3 cellular contexts compared by ENCODE assay signal in genomic region chr11:61905801-61906521, GRCh38.
TF ChIP-seq lines count a peak whose summit lies in the region.

No MANE protein-coding gene starts in this region.

TF ChIP-seq in HepG2, 621 proteins besides CTCF, POLR2A, EP300 and RAD21:
- TF ChIP-seq HINFP (CRISPR knock-in tag; IDR thresholded peaks at IDR 0.05; ENCODE audit: low read depth) (no peak), NFKB2 (CRISPR knock-in tag; IDR thresholded peaks at IDR 0.05; ENCODE audit: borderline replicate concordance) (no peak), ZNF768 (CRISPR knock-in tag; IDR thresholded peaks at IDR 0.05) (peak; percentile 93), NFYB (CRISPR knock-in tag; IDR thresholded peaks at IDR 0.05) (no peak), ZSCAN25 (CRISPR knock-in tag; IDR thresholded peaks at IDR 0.05) (no peak), PAX8 (CRISPR knock-in tag; IDR thresholded peaks at IDR 0.05; ENCODE audit: borderline replicate concordance) (no peak), ZNF557 (CRISPR knock-in tag; IDR thresholded peaks at IDR 0.05) (no peak)
TF ChIP-seq in HepG2: peak in this region for 1.

TF ChIP-seq in HEK293, 187 proteins besides CTCF, POLR2A, EP300 and RAD21:
- TF ChIP-seq ZSCAN4 (tag by site-specific recombination; IDR thresholded peaks at IDR 0.05) (no peak), YY1 (tag by site-specific recombination; IDR thresholded peaks at IDR 0.05) (no peak), ZNF18 (tag by site-specific recombination; IDR thresholded peaks at IDR 0.05) (no peak), SCRT2 (tag by site-specific recombination; IDR thresholded peaks at IDR 0.05) (0 out of 2 replicates have a peak, but pooled peaks have one; percentile 15), ZNF521 (tag by site-specific recombination; IDR thresholded peaks at IDR 0.05) (no peak), ZNF311 (tag by site-specific recombination; IDR thresholded peaks at IDR 0.05; ENCODE audit: borderline replicate concordance) (no peak), ZNF664 (tag by site-specific recombination; IDR thresholded peaks at IDR 0.05) (no peak)

TF ChIP-seq in H1, 55 proteins besides CTCF, POLR2A, EP300 and RAD21:
- TF ChIP-seq SP4 (IDR thresholded peaks at IDR 0.05; ENCODE audit: low read length) (no peak), EZH2 (IDR thresholded peaks at IDR 0.05; ENCODE audit: low read depth, low read length, severe bottlenecking) (no peak), CHD7 (IDR thresholded peaks at IDR 0.05; ENCODE audit: insufficient replicate concordance, low read length) (no peak), MAFK (IDR thresholded peaks at IDR 0.05; ENCODE audit: low read depth, low read length) (no peak), ATF3 (IDR thresholded peaks at IDR 0.05; ENCODE audit: insufficient read depth, low read depth, low read length) (no peak), POU5F1 (IDR thresholded peaks at IDR 0.05; ENCODE audit: low read depth, low read length) (no peak), USF2 (IDR thresholded peaks at IDR 0.05; ENCODE audit: low read length) (no peak), CBX5 (IDR thresholded peaks at IDR 0.05; ENCODE audit: low read depth, low read length) (no peak), BACH1 (IDR thresholded peaks at IDR 0.05; ENCODE audit: low read length) (no peak), SP1 (IDR thresholded peaks at IDR 0.05; ENCODE audit: low read depth, low read length) (no peak), EGR1 (IDR thresholded peaks at IDR 0.05; ENCODE audit: borderline replicate concordance, low read depth, low read length) (no peak), TCF12 (IDR thresholded peaks at IDR 0.05; ENCODE audit: low read depth, low read length) (no peak), HDAC6 (IDR thresholded peaks at IDR 0.05; ENCODE audit: low read depth, low read length) (no peak), SUZ12 (IDR thresholded peaks at IDR 0.05; ENCODE audit: low read length) (no peak), HDAC2 (IDR thresholded peaks at IDR 0.05; ENCODE audit: borderline replicate concordance in 1 of 2, low read depth in 2 of 2, low read length in 2 of 2) (no peak), SIN3A (conservative IDR thresholded peaks at IDR 0.05 in 1 of 2, IDR thresholded peaks at IDR 0.05 in 1 of 2; ENCODE audit: low read depth in 1 of 2, low read length in 2 of 2) (no peak), KDM4A (IDR thresholded peaks at IDR 0.05; ENCODE audit: low read depth, low read length, severe bottlenecking) (no peak), SP2 (IDR thresholded peaks at IDR 0.05; ENCODE audit: low read length) (no peak)
